In the genomic region with DNA sequence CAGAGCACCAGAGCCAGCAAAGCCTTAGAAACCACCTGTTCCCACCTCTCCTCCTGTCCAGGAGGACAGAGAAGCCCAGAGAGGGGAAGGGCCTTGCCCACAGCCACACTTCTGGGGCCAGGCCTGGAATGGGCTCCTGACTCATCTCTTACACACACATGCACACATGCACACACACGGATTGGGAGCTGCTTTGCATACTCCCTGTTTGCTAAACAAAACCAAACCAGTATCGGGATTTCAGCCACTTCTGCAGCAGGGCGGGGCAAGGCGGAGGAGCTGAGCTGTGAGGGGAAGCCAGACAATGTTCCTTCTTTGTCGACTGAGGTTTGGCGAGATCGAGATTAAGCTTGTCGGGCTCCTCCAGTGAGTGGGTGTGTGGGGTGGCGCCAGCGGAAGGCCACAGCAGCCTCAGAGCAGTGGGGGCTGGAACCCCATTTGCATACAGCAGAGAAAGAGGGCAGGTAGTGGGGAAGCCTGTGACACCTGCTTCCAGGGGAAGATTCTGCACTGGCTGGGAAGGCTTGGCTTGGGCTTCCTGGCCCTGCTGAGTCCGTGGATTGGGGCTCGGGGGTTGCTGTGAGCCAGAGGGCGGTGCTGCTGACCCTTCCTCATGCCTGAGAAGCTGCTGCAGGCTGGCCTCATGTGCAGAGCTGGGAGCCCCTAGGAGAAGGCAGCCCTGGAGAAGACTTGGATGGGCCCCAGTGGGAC, we compare ENCODE assay signal across 9 cellular contexts. TPM values are rescaled to one million over a fixed set of nuclear protein-coding genes. Genes with fewer than 3 reads are reported as not detected.
DNase-seq lines count a peak whose midpoint lies in the region; ATAC-seq and TF ChIP-seq lines count a peak whose summit lies in the region.
"Had no signal": no experiment of that assay in that cellular context is flagged by ENCODE, and none has a peak within 500 bp of the region (broad histone marks: within the 10 kb centered on the region; RNA-seq: fewer than 3 reads in every experiment).

No MANE protein-coding gene starts in this region.

- no peaks in the 10 kb centered on the region for H3K27me3 ChIP-seq in lung (ENCODE audit: control insufficient read depth, insufficient read depth)

- CTCF ChIA-PET in activated CD8-positive, alpha-beta T cell treated with anti-CD3 and anti-CD28 coated beads for 36 hours (lab: Charles Lee), result interaction anchor here (1.1 kb wide), 1 partner anchor 28 kb away, joined by 5 read pairs; no protein-coding TSS in a partner anchor

- no peaks in the 10 kb centered on the region for H3K36me3 Mint-ChIP-seq in activated CD8-positive, alpha-beta T cell treated with anti-CD3 and anti-CD28 coated beads for 36 hours (ENCODE audit: low read depth)

- no peak overlapping the region for H3K4me3 ChIP-seq in lung

- 19 to 22% methylated on average over 13 of the region's 13 CpGs for WGBS in lung, 2 donors

- intact Hi-C loops in activated CD8-positive, alpha-beta T cell treated with anti-CD3 and anti-CD28 coated beads for 36 hours (cut with micrococcal nuclease), result no loop called here

- no peak overlapping the region for H3K4me3 Mint-ChIP-seq in activated CD8-positive, alpha-beta T cell treated with anti-CD3 and anti-CD28 coated beads for 36 hours

- H3K4me1 Mint-ChIP-seq in activated CD8-positive, alpha-beta T cell treated with anti-CD3 and anti-CD28 coated beads for 36 hours (ENCODE audit: low read depth), result peaks cover 3% of the 10 kb centered on the region

- H3K27me3 Mint-ChIP-seq in activated CD8-positive, alpha-beta T cell treated with anti-CD3 and anti-CD28 coated beads for 36 hours, result peaks cover 9% of the 10 kb centered on the region

- no peak overlapping the region for H3K27ac Mint-ChIP-seq in activated CD8-positive, alpha-beta T cell treated with anti-CD3 and anti-CD28 coated beads for 36 hours

- ATAC-seq in HG02798 (IDR thresholded peaks at IDR 0.05; ENCODE audit: poor library complexity, unreplicated experiment), result peak; percentile 49
- peak; percentile 53 for ATAC-seq in activated CD8-positive, alpha-beta T cell treated with anti-CD3 and anti-CD28 coated beads for 36 hours
- peak; percentile 32 for ATAC-seq in lung (ENCODE audit: insufficient read depth, low FRiP score)
- no peak for ATAC-seq in GM19455 (IDR thresholded peaks at IDR 0.05; ENCODE audit: unreplicated experiment)
- no peak for ATAC-seq in GM21825 (IDR thresholded peaks at IDR 0.05; ENCODE audit: unreplicated experiment)

- peaks cover 0 to 2% of the 10 kb centered on the region in 2 donors for H3K9me3 ChIP-seq in lung (ENCODE audit: control insufficient read depth in 2 of 2, insufficient read depth in 1 of 2, low read length in 1 of 2)
- H3K9me3 ChIP-seq: breast epithelium had no signal

- H3K4me1 ChIP-seq in lung (ENCODE audit: control insufficient read depth in 2 of 2, insufficient read depth in 2 of 2, low read length in 2 of 2), result peaks cover 0 to 4% of the 10 kb centered on the region in 2 donors

- H3K36me3 ChIP-seq in lung (ENCODE audit: control insufficient read depth in 2 of 2, insufficient read depth in 2 of 2, low read length in 2 of 2), result no peaks in the 10 kb centered on the region
- H3K36me3 ChIP-seq: breast epithelium had no signal

- POLR2A ChIA-PET in activated CD8-positive, alpha-beta T cell treated with anti-CD3 and anti-CD28 coated beads for 36 hours (lab: Charles Lee), result no interaction called here

- H3K27ac ChIP-seq in lung (ENCODE audit: low read depth in 1 of 2, low read length in 1 of 2), result no peak overlapping the region

- DNase-seq in ELR (ENCODE audit: low read depth) (peak; percentile 46), lung (ENCODE audit: low spot score) (no peak), NCI-H2029 treated with DMSO at 0.1 percent for 48 hours (lab: John Stamatoyannopoulos, UW) (no peak), NCI-H1417 treated with DMSO at 0.1 percent for 48 hours (lab: John Stamatoyannopoulos, UW) (no peak)
- DNase-seq in activated CD8-positive, alpha-beta T cell treated with anti-CD3 and anti-CD28 coated beads for 36 hours, result peak; percentile 41

- H3K9me3 Mint-ChIP-seq in activated CD8-positive, alpha-beta T cell treated with anti-CD3 and anti-CD28 coated beads for 36 hours, result peaks cover 2% of the 10 kb centered on the region

- TF ChIP-seq CTCF in activated CD8-positive, alpha-beta T cell treated with anti-CD3 and anti-CD28 coated beads for 36 hours (IDR thresholded peaks at IDR 0.05), result no peak
- no peak for TF ChIP-seq CTCF in lung (IDR thresholded peaks at IDR 0.05; ENCODE audit: control extremely low read depth, extremely low read depth)

RNA-seq across cellular contexts. Expression of a gene that starts 16.1 kb away (rescaled TPM):
- total RNA-seq in activated CD8-positive, alpha-beta T cell treated with anti-CD3 and anti-CD28 coated beads for 36 hours, result not detected
- total RNA-seq in lung, result 1 to 10 TPM in 1 of 2 donors, under 1 TPM in 1; 0.25 to 1.0 TPM
- polyA plus RNA-seq in lung, result 1 to 10 TPM in 1 of 2 donors, under 1 TPM in 1; 0.49 to 1.4 TPM
- total RNA-seq: breast epithelium had no signal

RNA-seq across cellular contexts. Expression of a gene that starts 36.2 kb away (rescaled TPM):
- total RNA-seq in activated CD8-positive, alpha-beta T cell treated with anti-CD3 and anti-CD28 coated beads for 36 hours, result 10 to 100 TPM; 87.6 to 95.3 TPM
- total RNA-seq in lung, result 10 to 100 TPM; 43.6 to 47.3 TPM
- 10 to 100 TPM; 41.0 to 60.0 TPM for polyA plus RNA-seq in lung

RNA-seq across cellular contexts. Expression of a gene that starts 50.1 kb away (rescaled TPM):
- 10 to 100 TPM; 20.7 to 23.2 TPM for total RNA-seq in activated CD8-positive, alpha-beta T cell treated with anti-CD3 and anti-CD28 coated beads for 36 hours
- total RNA-seq in lung, result 10 to 100 TPM; 50.8 to 76.6 TPM
- 10 to 100 TPM; 11.4 to 16.1 TPM for polyA plus RNA-seq in lung

Comparison
In these comparisons a context has a peak if more than half of its experiments do, and no peak if none do; other contexts are left out.
1. DNase-seq: peak in ELR (single experiment) and activated CD8-positive, alpha-beta T cell treated with anti-CD3 and anti-CD28 coated beads for 36 hours (single experiment); none in lung (single experiment), NCI-H2029 treated with DMSO at 0.1 percent for 48 hours (single experiment) and NCI-H1417 treated with DMSO at 0.1 percent for 48 hours (single experiment).
2. ATAC-seq: peak in HG02798 (single experiment), activated CD8-positive, alpha-beta T cell treated with anti-CD3 and anti-CD28 coated beads for 36 hours (single experiment) and lung (single experiment); none in GM19455 (single experiment) and GM21825 (single experiment).